ENCODE assay signal across 31 cellular contexts in the genomic region with DNA sequence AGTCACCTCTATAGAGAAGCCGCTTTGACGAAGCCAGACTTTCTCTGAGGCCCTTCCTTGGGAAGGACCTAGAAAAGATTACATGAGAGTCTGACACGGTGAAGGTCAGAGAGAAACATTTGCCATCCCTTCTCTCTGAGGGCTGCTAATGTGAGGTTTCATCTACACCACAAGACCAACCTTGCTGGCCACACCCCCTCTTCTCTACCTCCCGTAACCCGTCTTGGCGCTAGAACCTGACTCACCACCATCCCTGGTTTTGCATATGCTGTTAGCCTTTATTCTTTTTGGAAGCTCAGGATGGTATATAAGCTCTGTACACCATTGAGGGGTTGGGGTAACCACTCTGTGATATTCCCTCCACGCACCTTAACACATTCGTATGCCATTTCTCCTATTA.
"Had no signal": no experiment of that assay in that cellular context is flagged by ENCODE, and none has a peak within 500 bp of the region (broad histone marks: within the 10 kb centered on the region; RNA-seq: fewer than 3 reads in every experiment).

No MANE protein-coding gene starts in this region.

- H3K36me3 ChIP-seq: adrenal gland, ascending aorta, brain microvascular endothelial cell, breast epithelium, cardiac muscle cell had no signal

- H3K9me3 ChIP-seq: adrenal gland had no signal

- ATAC-seq: activated naive CD4-positive, alpha-beta T cell treated with anti-CD3 and anti-CD28 coated beads, Interleukin-2, amount 50 U/mL, for 72 hours; activated naive CD8-positive, alpha-beta T cell treated with anti-CD3 and anti-CD28 coated beads, Interleukin-2, amount 50 U/mL, for 24 hours; activated T-cell treated with anti-CD3 and anti-CD28 coated beads, Interleukin-2, amount 50 U/mL, for 4 hours; activated T-cell treated with anti-CD3 and anti-CD28 coated beads, Interleukin-2, amount 50 U/mL, for 72 hours; activated T-helper 17 cell treated with anti-CD3 and anti-CD28 coated beads, Interleukin-2, amount 50 U/mL, for 72 hours; body of pancreas had no signal

- H3K4me1 ChIP-seq: adrenal gland, ascending aorta, body of pancreas, breast epithelium had no signal

- H3K27me3 ChIP-seq: adrenal gland, ascending aorta, body of pancreas, brain microvascular endothelial cell, breast epithelium, cardiac muscle cell had no signal

- H3K4me3 ChIP-seq: adrenal gland, ascending aorta, body of pancreas, breast epithelium, cardiac muscle cell had no signal

- H3K27ac ChIP-seq: adrenal gland, ascending aorta, body of pancreas, brain microvascular endothelial cell, breast epithelium, cardiac muscle cell had no signal

- DNase-seq: activated effector memory CD4-positive, alpha-beta T cell treated with anti-CD3 and anti-CD28 coated beads, Interleukin-2, amount 50 U/mL, for 16 hours; activated effector memory CD4-positive, alpha-beta T cell treated with Interleukin-2 at 50 U/mL for 16 hours; activated gamma-delta T cell; activated gamma-delta T cell treated with Interleukin-2 at 50 U/mL for 16 hours; activated naive CD4-positive, alpha-beta T cell; activated naive CD4-positive, alpha-beta T cell treated with anti-CD3 and anti-CD28 coated beads for 36 hours; activated naive CD4-positive, alpha-beta T cell treated with anti-CD3 and anti-CD28 coated beads, Interleukin-2, amount 10 ng/mL, durations not matched to agents 7 days and 5 days; activated naive CD4-positive, alpha-beta T cell treated with anti-CD3 and anti-CD28 coated beads, Interleukin-2, amount 50 U/mL, for 16 hours; activated naive CD4-positive, alpha-beta T cell treated with Interleukin-2 at 50 U/mL for 16 hours; activated naive CD8-positive, alpha-beta T cell treated with anti-CD3 and anti-CD28 coated beads for 36 hours; activated naive CD8-positive, alpha-beta T cell treated with anti-CD3 and anti-CD28 coated beads, Interleukin-2, amount 10 ng/mL, durations not matched to agents 7 days and 5 days; activated naive CD8-positive, alpha-beta T cell treated with anti-CD3 and anti-CD28 coated beads, Interleukin-2, amount 50 U/mL, for 24 hours; activated T-cell treated with anti-CD3 and anti-CD28 coated beads, Interleukin-2, amount 50 U/mL, for 24 hours; activated T-cell treated with anti-CD3 and anti-CD28 coated beads, Interleukin-2, amount 50 U/mL, for 4 hours; activated T-cell treated with anti-CD3 and anti-CD28 coated beads, Interleukin-2, amount 50 U/mL, for 48 hours; activated T-cell treated with anti-CD3 and anti-CD28 coated beads, Interleukin-2, amount 50 U/mL, for 72 hours; adrenal gland; amniotic stem cell; amygdala; anterior cingulate cortex; aorta; body of pancreas; brain microvascular endothelial cell; caudate nucleus; central memory CD4-positive, alpha-beta T cell; cerebellar nuclear complex had no signal
